Comparison of ENCODE assay signal across 11 cellular contexts in genomic region chr22:39214383-39215069, GRCh38. TPM values are rescaled to one million over a fixed set of nuclear protein-coding genes. Genes with fewer than 3 reads are reported as not detected.
DNase-seq lines count a peak whose midpoint lies in the region; ATAC-seq and TF ChIP-seq lines count a peak whose summit lies in the region.
"Had no signal": no experiment of that assay in that cellular context is flagged by ENCODE, and none has a peak within 500 bp of the region (broad histone marks: within the 10 kb centered on the region; RNA-seq: fewer than 3 reads in every experiment).

No MANE protein-coding gene starts in this region.

- H3K4me3 ChIP-seq in naive thymus-derived CD4-positive, alpha-beta T cell (ENCODE audit: low read length), result no peak overlapping the region
- H3K4me3 ChIP-seq: HAP-1 had no signal

- in situ Hi-C loops in GM13977 (cut with MboI; ENCODE audit: low pct_unique_long_range_greater_than_20kb, low sequenced_read_pairs, unreplicated experiment), result no loop called here

- H3K27ac Mint-ChIP-seq in progenitor cell of endocrine pancreas, result peak overlapping the region; percentile 86
- no peak overlapping the region for H3K27ac Mint-ChIP-seq in naive thymus-derived CD4-positive, alpha-beta T cell

- H3K36me3 ChIP-seq in naive thymus-derived CD4-positive, alpha-beta T cell (ENCODE audit: control insufficient read depth in 2 of 3, insufficient read depth in 3 of 3, low read length in 3 of 3), result no peaks in the 10 kb centered on the region
- H3K36me3 ChIP-seq: HAP-1 had no signal

- POLR2A ChIA-PET in naive thymus-derived CD4-positive, alpha-beta T cell (lab: Charles Lee), result interaction anchor here (1.0 kb wide), 1 partner anchor 92 kb away, joined by 5 read pairs; no protein-coding TSS in a partner anchor

- H3K36me3 Mint-ChIP-seq in progenitor cell of endocrine pancreas (ENCODE audit: insufficient read depth), result no peaks in the 10 kb centered on the region
- H3K36me3 Mint-ChIP-seq in naive thymus-derived CD4-positive, alpha-beta T cell, result no peaks in the 10 kb centered on the region

- no peaks in the 10 kb centered on the region for H3K27me3 ChIP-seq in naive thymus-derived CD4-positive, alpha-beta T cell (ENCODE audit: control insufficient read depth in 2 of 2, insufficient read depth in 2 of 2, low read length in 2 of 2)

- no peaks in the 10 kb centered on the region for H3K9me3 ChIP-seq in naive thymus-derived CD4-positive, alpha-beta T cell (ENCODE audit: control insufficient read depth in 2 of 3, low read length in 3 of 3)
- H3K9me3 ChIP-seq: HAP-1 had no signal

- CTCF ChIA-PET in naive thymus-derived CD4-positive, alpha-beta T cell (lab: Charles Lee), result interaction anchor here (0.8 to 3.7 kb wide), 5 partner anchors 13 to 102 kb away, joined by 3 to 30 read pairs (median 3); no protein-coding TSS in a partner anchor

- peaks cover 5% of the 10 kb centered on the region for H3K9me3 Mint-ChIP-seq in progenitor cell of endocrine pancreas (ENCODE audit: low read depth)
- peaks cover 0 to 4% (median 0%) of the 10 kb centered on the region in 11 donors for H3K9me3 Mint-ChIP-seq in naive thymus-derived CD4-positive, alpha-beta T cell

- H3K27me3 Mint-ChIP-seq in progenitor cell of endocrine pancreas, result no peaks in the 10 kb centered on the region
- peaks cover 9 to 46% (median 28%) of the 10 kb centered on the region in 5 donors for H3K27me3 Mint-ChIP-seq in naive thymus-derived CD4-positive, alpha-beta T cell

- intact Hi-C loops in naive thymus-derived CD4-positive, alpha-beta T cell (cut with micrococcal nuclease), result loop anchor here in 1 of 2 donors (2.0 kb wide), 1 partner anchor 44 kb away; no protein-coding TSS in a partner anchor

- DNase-seq in GM13977 (ENCODE audit: low spot score) (peak; percentile 5), NCI-H226 (peak; percentile 36), progenitor cell of endocrine pancreas (ENCODE audit: low spot score, unreplicated experiment) (no peak), NK-92 (lab: John Stamatoyannopoulos, UW; ENCODE audit: unreplicated experiment) (no peak), germinal center (ENCODE audit: low spot score) (no peak), SK-N-DZ (ENCODE audit: low spot score) (no peak)
- DNase-seq in naive thymus-derived CD4-positive, alpha-beta T cell, result no peak
- DNase-seq: activated CD4-positive, alpha-beta T cell treated with anti-CD3 and anti-CD28 coated beads for 1 hour; amniotic stem cell had no signal

- peak; percentile 89 for ATAC-seq in esophagus mucosa
- no peak for ATAC-seq in naive thymus-derived CD4-positive, alpha-beta T cell

- no peak overlapping the region for H3K27ac ChIP-seq in naive thymus-derived CD4-positive, alpha-beta T cell (ENCODE audit: low read depth, low read length)

- TF ChIP-seq CTCF in GM13977 (IDR thresholded peaks at IDR 0.05; ENCODE audit: extremely low read depth, insufficient read depth, missing control alignments) (no peak), progenitor cell of endocrine pancreas (IDR thresholded peaks at IDR 0.05; ENCODE audit: unreplicated experiment) (no peak)

- H3K4me3 Mint-ChIP-seq in progenitor cell of endocrine pancreas (ENCODE audit: low read depth), result peak overlapping the region; percentile 1
- H3K4me3 Mint-ChIP-seq in naive thymus-derived CD4-positive, alpha-beta T cell, result no peak overlapping the region

- H3K4me1 ChIP-seq in naive thymus-derived CD4-positive, alpha-beta T cell (ENCODE audit: control insufficient read depth in 2 of 2, insufficient read depth in 2 of 2, low read length in 2 of 2), result no peaks in the 10 kb centered on the region
- H3K4me1 ChIP-seq: HAP-1 had no signal

- peaks cover 16% of the 10 kb centered on the region for H3K4me1 Mint-ChIP-seq in progenitor cell of endocrine pancreas (ENCODE audit: low read depth)
- peaks cover 0 to 2% (median 0%) of the 10 kb centered on the region in 7 donors for H3K4me1 Mint-ChIP-seq in naive thymus-derived CD4-positive, alpha-beta T cell

RNA-seq across cellular contexts. Expression of gene PDGFB, which starts 30.3 kb away (rescaled TPM):
- total RNA-seq in esophagus mucosa (0.96 TPM), progenitor cell of endocrine pancreas (6.7 and 7.1 TPM in 2 replicates)
- total RNA-seq in naive thymus-derived CD4-positive, alpha-beta T cell, result 1 to 10 TPM in 4 of 5 experiments, under 1 TPM in 1; 0.56 to 9.5 (median 2.3) TPM
- polyA plus RNA-seq in naive thymus-derived CD4-positive, alpha-beta T cell, result 1 to 10 TPM; 1.4 to 5.8 TPM
- polyA plus RNA-seq in SK-N-DZ (2014; cell fraction: cytosol; rRNA removed), result 0.20 and 0.42 TPM in 2 replicates
- polyA plus RNA-seq in SK-N-DZ (2014; cell fraction: nucleus; rRNA removed), result 0.28 and 0.76 TPM in 2 replicates

Comparison
In these comparisons a context has a peak if more than half of its experiments do, and no peak if none do; other contexts are left out.
1. DNase-seq: peak in GM13977 (single experiment) and NCI-H226 (single experiment); none in progenitor cell of endocrine pancreas (single experiment), NK-92 (single experiment), germinal center (single experiment), naive thymus-derived CD4-positive, alpha-beta T cell (0 of 9) and SK-N-DZ (single experiment).